In genomic region chr20:63554361-63555278, GRCh38 we compare ENCODE assay signal across 2 cellular contexts.
TF ChIP-seq lines count a peak whose summit lies in the region.

No MANE protein-coding gene starts in this region.

TF ChIP-seq in HCT116, 20 proteins besides CTCF, POLR2A, EP300 and RAD21:
- no peak for TF ChIP-seq ZNF274 (IDR thresholded peaks at IDR 0.05; ENCODE audit: low read depth, low read length)
- TF ChIP-seq ZFX (IDR thresholded peaks at IDR 0.05): no peak
- TF ChIP-seq, protein P1, sequence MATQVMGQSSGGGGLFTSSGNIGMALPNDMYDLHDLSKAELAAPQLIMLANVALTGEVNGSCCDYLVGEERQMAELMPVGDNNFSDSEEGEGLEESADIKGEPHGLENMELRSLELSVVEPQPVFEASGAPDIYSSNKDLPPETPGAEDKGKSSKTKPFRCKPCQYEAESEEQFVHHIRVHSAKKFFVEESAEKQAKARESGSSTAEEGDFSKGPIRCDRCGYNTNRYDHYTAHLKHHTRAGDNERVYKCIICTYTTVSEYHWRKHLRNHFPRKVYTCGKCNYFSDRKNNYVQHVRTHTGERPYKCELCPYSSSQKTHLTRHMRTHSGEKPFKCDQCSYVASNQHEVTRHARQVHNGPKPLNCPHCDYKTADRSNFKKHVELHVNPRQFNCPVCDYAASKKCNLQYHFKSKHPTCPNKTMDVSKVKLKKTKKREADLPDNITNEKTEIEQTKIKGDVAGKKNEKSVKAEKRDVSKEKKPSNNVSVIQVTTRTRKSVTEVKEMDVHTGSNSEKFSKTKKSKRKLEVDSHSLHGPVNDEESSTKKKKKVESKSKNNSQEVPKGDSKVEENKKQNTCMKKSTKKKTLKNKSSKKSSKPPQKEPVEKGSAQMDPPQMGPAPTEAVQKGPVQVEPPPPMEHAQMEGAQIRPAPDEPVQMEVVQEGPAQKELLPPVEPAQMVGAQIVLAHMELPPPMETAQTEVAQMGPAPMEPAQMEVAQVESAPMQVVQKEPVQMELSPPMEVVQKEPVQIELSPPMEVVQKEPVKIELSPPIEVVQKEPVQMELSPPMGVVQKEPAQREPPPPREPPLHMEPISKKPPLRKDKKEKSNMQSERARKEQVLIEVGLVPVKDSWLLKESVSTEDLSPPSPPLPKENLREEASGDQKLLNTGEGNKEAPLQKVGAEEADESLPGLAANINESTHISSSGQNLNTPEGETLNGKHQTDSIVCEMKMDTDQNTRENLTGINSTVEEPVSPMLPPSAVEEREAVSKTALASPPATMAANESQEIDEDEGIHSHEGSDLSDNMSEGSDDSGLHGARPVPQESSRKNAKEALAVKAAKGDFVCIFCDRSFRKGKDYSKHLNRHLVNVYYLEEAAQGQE (IDR thresholded peaks at IDR 0.05; ENCODE audit: low read depth): no peak
- no peak for TF ChIP-seq CEBPB (IDR thresholded peaks at IDR 0.05; ENCODE audit: low read depth)
- no peak for TF ChIP-seq SIN3A (IDR thresholded peaks at IDR 0.05; ENCODE audit: low read depth)
- no peak for TF ChIP-seq EGR1 (IDR thresholded peaks at IDR 0.05; ENCODE audit: low read depth)
- TF ChIP-seq YY1 (IDR thresholded peaks at IDR 0.05; ENCODE audit: extremely low read depth, insufficient replicate concordance, low read depth, low read length): no peak
- TF ChIP-seq, protein P2, sequence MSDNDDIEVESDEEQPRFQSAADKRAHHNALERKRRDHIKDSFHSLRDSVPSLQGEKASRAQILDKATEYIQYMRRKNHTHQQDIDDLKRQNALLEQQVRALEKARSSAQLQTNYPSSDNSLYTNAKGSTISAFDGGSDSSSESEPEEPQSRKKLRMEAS (IDR thresholded peaks at IDR 0.05): no peak
- TF ChIP-seq, protein P3, sequence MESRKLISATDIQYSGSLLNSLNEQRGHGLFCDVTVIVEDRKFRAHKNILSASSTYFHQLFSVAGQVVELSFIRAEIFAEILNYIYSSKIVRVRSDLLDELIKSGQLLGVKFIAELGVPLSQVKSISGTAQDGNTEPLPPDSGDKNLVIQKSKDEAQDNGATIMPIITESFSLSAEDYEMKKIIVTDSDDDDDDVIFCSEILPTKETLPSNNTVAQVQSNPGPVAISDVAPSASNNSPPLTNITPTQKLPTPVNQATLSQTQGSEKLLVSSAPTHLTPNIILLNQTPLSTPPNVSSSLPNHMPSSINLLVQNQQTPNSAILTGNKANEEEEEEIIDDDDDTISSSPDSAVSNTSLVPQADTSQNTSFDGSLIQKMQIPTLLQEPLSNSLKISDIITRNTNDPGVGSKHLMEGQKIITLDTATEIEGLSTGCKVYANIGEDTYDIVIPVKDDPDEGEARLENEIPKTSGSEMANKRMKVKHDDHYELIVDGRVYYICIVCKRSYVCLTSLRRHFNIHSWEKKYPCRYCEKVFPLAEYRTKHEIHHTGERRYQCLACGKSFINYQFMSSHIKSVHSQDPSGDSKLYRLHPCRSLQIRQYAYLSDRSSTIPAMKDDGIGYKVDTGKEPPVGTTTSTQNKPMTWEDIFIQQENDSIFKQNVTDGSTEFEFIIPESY (IDR thresholded peaks at IDR 0.05; ENCODE audit: extremely low read depth, insufficient replicate concordance, low read length): no peak
- no peak for TF ChIP-seq FOSL1 (IDR thresholded peaks at IDR 0.05; ENCODE audit: low read depth)
- no peak for TF ChIP-seq CBX3 (IDR thresholded peaks at IDR 0.05; ENCODE audit: low read depth)
- TF ChIP-seq TCF7L2 (IDR thresholded peaks at IDR 0.05; ENCODE audit: borderline replicate concordance, extremely low read depth, insufficient read depth, insufficient read length): no peak
- TF ChIP-seq ELF1 (IDR thresholded peaks at IDR 0.05; ENCODE audit: borderline replicate concordance, low read depth): no peak
- no peak for TF ChIP-seq JUND (IDR thresholded peaks at IDR 0.05)
- no peak for TF ChIP-seq SP1 (IDR thresholded peaks at IDR 0.05; ENCODE audit: low read depth)
- TF ChIP-seq SRF (IDR thresholded peaks at IDR 0.05; ENCODE audit: low read depth): no peak
- no peak for TF ChIP-seq EZH2phosphoT487 (IDR thresholded peaks at IDR 0.05; ENCODE audit: borderline replicate concordance)

TF ChIP-seq in GM12878, 131 proteins besides CTCF, POLR2A, EP300 and RAD21:
- no peak for TF ChIP-seq ZNF217 (IDR thresholded peaks at IDR 0.05)
- no peak for TF ChIP-seq ETV6 (conservative IDR thresholded peaks at IDR 0.05 in 1 of 2, IDR thresholded peaks at IDR 0.05 in 1 of 2; ENCODE audit: borderline replicate concordance in 1 of 2, low read depth in 1 of 2)
- TF ChIP-seq PAX5 (IDR thresholded peaks at IDR 0.05; ENCODE audit: borderline replicate concordance, low read depth, low read length): no peak
- 0 out of 2 replicates have a peak, but pooled peaks have one; percentile 28 for TF ChIP-seq LARP7 (IDR thresholded peaks at IDR 0.05)
- no peak for TF ChIP-seq JUND (IDR thresholded peaks at IDR 0.05; ENCODE audit: low read depth, low read length)
- peak; percentile 65 for TF ChIP-seq ATF7 (IDR thresholded peaks at IDR 0.05; ENCODE audit: low read depth)
- peak; percentile 85 for TF ChIP-seq MEF2B (IDR thresholded peaks at IDR 0.05; ENCODE audit: partially characterized antibody, poor library complexity, severe bottlenecking)
- peak; percentile 30; the same call in 1 of the 2 replicates for TF ChIP-seq IKZF1 (conservative IDR thresholded peaks at IDR 0.05)
- TF ChIP-seq EED (IDR thresholded peaks at IDR 0.05; ENCODE audit: low read depth): no peak
- 0 out of 2 replicates have a peak, but pooled peaks have one; percentile 55 for TF ChIP-seq TCF3 (IDR thresholded peaks at IDR 0.05; ENCODE audit: borderline replicate concordance, insufficient read depth, low read depth, low read length)
- TF ChIP-seq CREB1 (IDR thresholded peaks at IDR 0.05; ENCODE audit: low read depth): 0 out of 2 replicates have a peak, but pooled peaks have one; percentile 48
- TF ChIP-seq RUNX3 (IDR thresholded peaks at IDR 0.05; ENCODE audit: low read length): peak; percentile 25; the same call in 1 of the 2 replicates
- TF ChIP-seq, protein P4, sequence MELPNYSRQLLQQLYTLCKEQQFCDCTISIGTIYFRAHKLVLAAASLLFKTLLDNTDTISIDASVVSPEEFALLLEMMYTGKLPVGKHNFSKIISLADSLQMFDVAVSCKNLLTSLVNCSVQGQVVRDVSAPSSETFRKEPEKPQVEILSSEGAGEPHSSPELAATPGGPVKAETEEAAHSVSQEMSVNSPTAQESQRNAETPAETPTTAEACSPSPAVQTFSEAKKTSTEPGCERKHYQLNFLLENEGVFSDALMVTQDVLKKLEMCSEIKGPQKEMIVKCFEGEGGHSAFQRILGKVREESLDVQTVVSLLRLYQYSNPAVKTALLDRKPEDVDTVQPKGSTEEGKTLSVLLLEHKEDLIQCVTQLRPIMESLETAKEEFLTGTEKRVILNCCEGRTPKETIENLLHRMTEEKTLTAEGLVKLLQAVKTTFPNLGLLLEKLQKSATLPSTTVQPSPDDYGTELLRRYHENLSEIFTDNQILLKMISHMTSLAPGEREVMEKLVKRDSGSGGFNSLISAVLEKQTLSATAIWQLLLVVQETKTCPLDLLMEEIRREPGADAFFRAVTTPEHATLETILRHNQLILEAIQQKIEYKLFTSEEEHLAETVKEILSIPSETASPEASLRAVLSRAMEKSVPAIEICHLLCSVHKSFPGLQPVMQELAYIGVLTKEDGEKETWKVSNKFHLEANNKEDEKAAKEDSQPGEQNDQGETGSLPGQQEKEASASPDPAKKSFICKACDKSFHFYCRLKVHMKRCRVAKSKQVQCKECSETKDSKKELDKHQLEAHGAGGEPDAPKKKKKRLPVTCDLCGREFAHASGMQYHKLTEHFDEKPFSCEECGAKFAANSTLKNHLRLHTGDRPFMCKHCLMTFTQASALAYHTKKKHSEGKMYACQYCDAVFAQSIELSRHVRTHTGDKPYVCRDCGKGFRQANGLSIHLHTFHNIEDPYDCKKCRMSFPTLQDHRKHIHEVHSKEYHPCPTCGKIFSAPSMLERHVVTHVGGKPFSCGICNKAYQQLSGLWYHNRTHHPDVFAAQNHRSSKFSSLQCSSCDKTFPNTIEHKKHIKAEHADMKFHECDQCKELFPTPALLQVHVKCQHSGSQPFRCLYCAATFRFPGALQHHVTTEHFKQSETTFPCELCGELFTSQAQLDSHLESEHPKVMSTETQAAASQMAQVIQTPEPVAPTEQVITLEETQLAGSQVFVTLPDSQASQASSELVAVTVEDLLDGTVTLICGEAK (IDR thresholded peaks at IDR 0.05; ENCODE audit: borderline replicate concordance): no peak
- peak; percentile 19; the same call in 1 of the 2 replicates for TF ChIP-seq GATAD2B (conservative IDR thresholded peaks at IDR 0.05; ENCODE audit: low read depth)
- no peak; the same call in 1 of the 2 replicates for TF ChIP-seq DPF2 (IDR thresholded peaks at IDR 0.05)
- peak; percentile 48; the same call in 1 of the 2 replicates for TF ChIP-seq NR2F1 (conservative IDR thresholded peaks at IDR 0.05)
- TF ChIP-seq BHLHE40 (IDR thresholded peaks at IDR 0.05; ENCODE audit: borderline replicate concordance in 1 of 2, low read depth in 2 of 2, low read length in 1 of 2): peak in 1 of 2 experiments; percentile 34; a peak in 2 of 4 replicates
- no peak for TF ChIP-seq TBL1XR1 (IDR thresholded peaks at IDR 0.05; ENCODE audit: low read depth, low read length)
- TF ChIP-seq ZBTB4 (CRISPR knock-in tag; IDR thresholded peaks at IDR 0.05): no peak
- TF ChIP-seq, protein P5, sequence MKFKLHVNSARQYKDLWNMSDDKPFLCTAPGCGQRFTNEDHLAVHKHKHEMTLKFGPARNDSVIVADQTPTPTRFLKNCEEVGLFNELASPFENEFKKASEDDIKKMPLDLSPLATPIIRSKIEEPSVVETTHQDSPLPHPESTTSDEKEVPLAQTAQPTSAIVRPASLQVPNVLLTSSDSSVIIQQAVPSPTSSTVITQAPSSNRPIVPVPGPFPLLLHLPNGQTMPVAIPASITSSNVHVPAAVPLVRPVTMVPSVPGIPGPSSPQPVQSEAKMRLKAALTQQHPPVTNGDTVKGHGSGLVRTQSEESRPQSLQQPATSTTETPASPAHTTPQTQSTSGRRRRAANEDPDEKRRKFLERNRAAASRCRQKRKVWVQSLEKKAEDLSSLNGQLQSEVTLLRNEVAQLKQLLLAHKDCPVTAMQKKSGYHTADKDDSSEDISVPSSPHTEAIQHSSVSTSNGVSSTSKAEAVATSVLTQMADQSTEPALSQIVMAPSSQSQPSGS (IDR thresholded peaks at IDR 0.05; ENCODE audit: low read length): no peak
- TF ChIP-seq RBBP5 (conservative IDR thresholded peaks at IDR 0.05): no peak
- no peak for TF ChIP-seq PRDM15 (CRISPR knock-in tag; IDR thresholded peaks at IDR 0.05)
- peak; percentile 68; the same call in 1 of the 2 replicates for TF ChIP-seq TCF12 (IDR thresholded peaks at IDR 0.05; ENCODE audit: low read depth, low read length)
- no peak for TF ChIP-seq KDM1A (IDR thresholded peaks at IDR 0.05; ENCODE audit: borderline replicate concordance)
